1 cellular context compared by ENCODE assay signal in the genomic region with DNA sequence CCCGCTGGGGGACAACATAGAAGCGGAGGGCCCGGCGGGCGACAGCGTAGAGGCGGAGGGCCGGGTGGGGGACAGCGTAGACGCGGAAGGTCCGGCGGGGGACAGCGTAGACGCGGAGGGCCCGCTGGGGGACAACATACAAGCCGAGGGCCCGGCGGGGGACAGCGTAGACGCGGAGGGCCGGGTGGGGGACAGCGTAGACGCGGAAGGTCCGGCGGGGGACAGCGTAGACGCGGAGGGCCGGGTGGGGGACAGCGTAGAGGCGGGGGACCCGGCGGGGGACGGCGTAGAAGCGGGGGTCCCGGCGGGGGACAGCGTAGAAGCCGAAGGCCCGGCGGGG.
TF ChIP-seq lines count a peak whose summit lies in the region.

No MANE protein-coding gene starts in this region.

TF ChIP-seq in GM12878, 131 proteins besides CTCF, POLR2A, EP300 and RAD21:
- peak; percentile 5 for TF ChIP-seq ZSCAN29 (IDR thresholded peaks at IDR 0.05)
